In the genomic region with DNA sequence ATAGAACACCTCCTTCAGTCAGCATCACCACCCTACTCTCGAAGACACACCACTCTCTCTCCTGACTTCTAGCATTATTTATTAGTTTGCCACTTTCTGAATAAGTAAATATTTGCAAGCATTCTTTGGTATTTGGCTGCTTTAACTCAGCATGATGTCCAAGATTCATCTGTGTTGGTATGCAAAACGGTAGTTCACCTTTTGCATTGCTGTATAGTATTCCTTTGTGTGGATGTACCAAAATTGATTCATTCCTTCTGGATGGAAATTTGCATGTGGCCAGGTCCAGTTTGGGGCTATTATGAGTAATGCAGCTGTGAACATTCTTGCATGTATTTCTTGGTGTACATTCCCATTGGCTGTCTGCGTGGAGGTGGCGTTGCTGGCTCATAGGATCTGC, we compare ENCODE assay signal across 1 cellular context.
TF ChIP-seq lines count a peak whose summit lies in the region.

No MANE protein-coding gene starts in this region.

TF ChIP-seq in H1, 55 proteins besides CTCF, POLR2A, EP300 and RAD21:
- TF ChIP-seq KDM1A (IDR thresholded peaks at IDR 0.05; ENCODE audit: borderline replicate concordance, low read length): peak; percentile 84
- TF ChIP-seq CBX8 (IDR thresholded peaks at IDR 0.05; ENCODE audit: borderline replicate concordance, low read depth, low read length): no peak
